20 cellular contexts compared by ENCODE assay signal in genomic region chr2:141959941-141960340, GRCh38.
DNase-seq lines count a peak whose midpoint lies in the region; ATAC-seq and TF ChIP-seq lines count a peak whose summit lies in the region.
"Had no signal": no experiment of that assay in that cellular context is flagged by ENCODE, and none has a peak within 500 bp of the region (broad histone marks: within the 10 kb centered on the region; RNA-seq: fewer than 3 reads in every experiment).

No MANE protein-coding gene starts in this region.

- H3K36me3 ChIP-seq in ACC112 (ENCODE audit: insufficient read depth, low read length) (no peaks in the 10 kb centered on the region), OCI-LY7 (ENCODE audit: insufficient read depth, low read length) (no peaks in the 10 kb centered on the region)

- POLR2A ChIA-PET in OCI-LY7 (lab: Charles Lee): interaction anchor here (0.7 kb wide), 1 partner anchor 360 kb away, joined by 3 read pairs; no protein-coding TSS in a partner anchor

- H3K9me2 ChIP-seq in OCI-LY7 (ENCODE audit: insufficient read depth, low read length): no peaks in the 10 kb centered on the region

- intact Hi-C loops in OCI-LY7 (cut with micrococcal nuclease; ENCODE audit: unreplicated experiment): no loop called here

- BruUV-seq in OCI-LY7 (replicated peaks; lab: Mats Ljungman, UMichigan): no TSS peak

- no peak for ATAC-seq in GM18498 (IDR thresholded peaks at IDR 0.05; ENCODE audit: unreplicated experiment)
- ATAC-seq: GM23338, HCT116 had no signal

- H3K4me3 ChIP-seq in ACC112 (ENCODE audit: low read depth, low read length) (0 out of 2 replicates have a peak overlapping the region, but pooled peaks have one; percentile 12), OCI-LY7 (ENCODE audit: low read depth, low read length, poor library complexity, severe bottlenecking) (no peak overlapping the region)
- H3K4me3 ChIP-seq: GM23338 had no signal

- DNase-seq in HT1080 (ENCODE audit: low read depth) (peak; percentile 17), medulla oblongata (ENCODE audit: extremely low spot score) (peak; percentile 47), pons (ENCODE audit: low spot score) (peak; percentile 59), NOMO-1 treated with DMSO at 0.1 percent for 48 hours (lab: John Stamatoyannopoulos, UW; ENCODE audit: unreplicated experiment) (no peak), OCI-LY7 (ENCODE audit: low spot score) (no peak)
- DNase-seq: ACHN; AML-193; C1 segment of cervical spinal cord; Calu3; CD4-positive, alpha-beta memory T cell; COR-L47; DMS153; DND-41; H9; HFFc6 had no signal

- H3K9me3 ChIP-seq in OCI-LY7 (ENCODE audit: low read length): no peaks in the 10 kb centered on the region

- H3K27ac ChIP-seq in ACC112 (ENCODE audit: low read depth, low read length) (no peak overlapping the region), OCI-LY7 (ENCODE audit: low read depth, low read length, poor library complexity, severe bottlenecking) (no peak overlapping the region)
- H3K27ac ChIP-seq: 22Rv1 had no signal

- H2AFZ ChIP-seq in ACC112 (ENCODE audit: low read length, unreplicated experiment) (no peak overlapping the region), OCI-LY7 (ENCODE audit: low read length) (no peak overlapping the region)
- H2AFZ ChIP-seq: GM23338 had no signal

- CTCF ChIA-PET in OCI-LY7 (lab: Charles Lee; ENCODE audit: unreplicated experiment): no interaction called here

- no peaks in the 10 kb centered on the region for H3K27me3 ChIP-seq in ACC112 (ENCODE audit: insufficient read depth, low read length)

- no peak overlapping the region for H3K4me2 ChIP-seq in OCI-LY7 (ENCODE audit: low read length)
- H3K4me2 ChIP-seq: GM23338 had no signal

- H3K79me2 ChIP-seq in ACC112 (ENCODE audit: control insufficient read depth, insufficient read depth, low read length, unreplicated experiment) (no peaks in the 10 kb centered on the region), OCI-LY7 (ENCODE audit: insufficient read depth, low read depth, low read length) (no peaks in the 10 kb centered on the region)

- TF ChIP-seq CTCF in OCI-LY7 (conservative IDR thresholded peaks at IDR 0.05; ENCODE audit: low read length): no peak

- no peaks in the 10 kb centered on the region for H3K4me1 ChIP-seq in ACC112 (ENCODE audit: control insufficient read depth, insufficient read depth, low read length, unreplicated experiment)
- no peaks in the 10 kb centered on the region for H3K4me1 ChIP-seq in OCI-LY7 (ENCODE audit: insufficient read depth, low read length, poor library complexity, severe bottlenecking)

- H4K20me1 ChIP-seq in OCI-LY7 (ENCODE audit: insufficient read depth, low read length): no peaks in the 10 kb centered on the region

Comparison
In these comparisons a context has a peak if more than half of its experiments do, and no peak if none do; other contexts are left out.
1. DNase-seq: peak in HT1080 (single experiment), medulla oblongata (single experiment) and pons (single experiment); none in NOMO-1 treated with DMSO at 0.1 percent for 48 hours (single experiment) and OCI-LY7 (single experiment).